15 cellular contexts compared by ENCODE assay signal in the genomic region with DNA sequence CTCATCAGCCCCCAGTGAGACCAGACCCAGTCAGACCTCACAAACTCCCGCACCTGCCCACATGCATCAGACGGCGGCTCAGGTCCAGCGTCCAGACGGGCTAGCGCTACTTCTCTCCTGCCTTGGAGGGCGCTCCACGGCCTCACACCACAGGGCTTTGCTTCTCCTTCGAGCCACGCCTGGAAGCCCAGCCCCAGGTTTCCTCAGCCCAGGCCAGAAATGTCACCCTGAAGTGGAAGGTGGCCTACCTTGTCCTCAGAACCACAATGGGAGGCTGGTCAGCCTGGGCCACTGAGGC. TPM values are rescaled to one million over a fixed set of nuclear protein-coding genes. Genes with fewer than 3 reads are reported as not detected.
DNase-seq lines count a peak whose midpoint lies in the region; ATAC-seq and TF ChIP-seq lines count a peak whose summit lies in the region.
"Had no signal": no experiment of that assay in that cellular context is flagged by ENCODE, and none has a peak within 500 bp of the region (broad histone marks: within the 10 kb centered on the region; RNA-seq: fewer than 3 reads in every experiment).

No MANE protein-coding gene starts in this region.

- peaks cover 24% of the 10 kb centered on the region for H3K4me1 Mint-ChIP-seq in mesothelial cell of epicardium

- no peak overlapping the region for H3K27ac Mint-ChIP-seq in mesothelial cell of epicardium
- H3K27ac Mint-ChIP-seq: activated CD4-positive, alpha-beta memory T cell treated with anti-CD3 and anti-CD28 coated beads, Interleukin-2, amount 10 ng/mL, durations not matched to agents 7 days and 5 days had no signal

- peaks cover 66% of the 10 kb centered on the region for H4K20me1 ChIP-seq in SK-N-SH (ENCODE audit: insufficient read depth)

- POLR2A ChIA-PET in SK-N-SH (lab: Yijun Ruan, JAX), result no interaction called here

- TF ChIP-seq CTCF in SK-N-SH (IDR thresholded peaks at IDR 0.05) (no peak), coronary artery (IDR thresholded peaks at IDR 0.05) (no peak), tibial artery (IDR thresholded peaks at IDR 0.05) (no peak), foreskin fibroblast (IDR thresholded peaks at IDR 0.05; ENCODE audit: low read depth, low read length) (no peak), mesothelial cell of epicardium (IDR thresholded peaks at IDR 0.05; ENCODE audit: unreplicated experiment) (no peak), omental fat pad (IDR thresholded peaks at IDR 0.05) (no peak)

- H3K9me2 ChIP-seq in SK-N-SH, result no peaks in the 10 kb centered on the region

- peaks cover 0 to 2% of the 10 kb centered on the region in 2 experiments for H3K36me3 ChIP-seq in SK-N-SH (replicated peaks in 1 of 2; ENCODE audit: control insufficient read depth in 1 of 2, insufficient read depth in 2 of 2, low read length in 1 of 2)
- H3K36me3 ChIP-seq in neuronal stem cell (replicated peaks in 1 of 2; ENCODE audit: control insufficient read depth in 2 of 2, insufficient read depth in 2 of 2, low read length in 2 of 2), result no peaks in the 10 kb centered on the region
- peaks cover 0 to 3% (median 0%) of the 10 kb centered on the region in 3 donors for H3K36me3 ChIP-seq in tibial artery

- H3K18ac ChIP-seq in neuronal stem cell (ENCODE audit: low read length), result no peak overlapping the region

- no peak overlapping the region for H3K4ac ChIP-seq in neuronal stem cell (ENCODE audit: low read length)

- no peak overlapping the region for H4K91ac ChIP-seq in neuronal stem cell (ENCODE audit: low read depth, low read length, poor library complexity)

- H3K4me2 ChIP-seq in SK-N-SH, result 0 out of 2 replicates have a peak overlapping the region, but pooled peaks have one; percentile 91
- no peak overlapping the region for H3K4me2 ChIP-seq in neuronal stem cell (ENCODE audit: insufficient read depth, low read length, poor library complexity, severe bottlenecking)

- H3K9ac ChIP-seq in SK-N-SH (no peak overlapping the region), neuronal stem cell (ENCODE audit: low read depth, low read length, poor library complexity) (no peak overlapping the region)

- H3K27me3 ChIP-seq in SK-N-SH (ENCODE audit: insufficient read depth), result no peaks in the 10 kb centered on the region
- H3K27me3 ChIP-seq in neuronal stem cell (ENCODE audit: control insufficient read depth in 3 of 3, insufficient read depth in 3 of 3, low read depth in 1 of 3, low read length in 3 of 3), result peaks cover 3 to 23% (median 12%) of the 10 kb centered on the region in 3 experiments
- no peaks in the 10 kb centered on the region for H3K27me3 ChIP-seq in tibial artery

- no peaks in the 10 kb centered on the region for H3K9me3 ChIP-seq in SK-N-SH
- no peaks in the 10 kb centered on the region for H3K9me3 ChIP-seq in neuronal stem cell (replicated peaks in 1 of 2; ENCODE audit: control insufficient read depth in 2 of 2, insufficient read depth in 1 of 2, low read depth in 1 of 2, low read length in 2 of 2)
- no peaks in the 10 kb centered on the region for H3K9me3 ChIP-seq in tibial artery

- no peak for DNase-seq in SK-N-SH
- no peak for DNase-seq in coronary artery (ENCODE audit: low spot score)
- no peak for DNase-seq in neuronal stem cell (ENCODE audit: low spot score)
- DNase-seq in tibial artery, result no peak
- DNase-seq in foreskin fibroblast, result no peak
- DNase-seq in mesothelial cell of epicardium (ENCODE audit: low spot score in 2 of 2, unreplicated experiment in 2 of 2), result no peak
- DNase-seq in omental fat pad (ENCODE audit: low spot score), result no peak
- DNase-seq: activated CD4-positive, alpha-beta memory T cell treated with anti-CD3 and anti-CD28 coated beads, Interleukin-2, amount 10 ng/mL, durations not matched to agents 7 days and 5 days; effector memory CD8-positive, alpha-beta T cell; NCI-H526; stimulated activated CD4-positive, alpha-beta T cell treated with anti-CD3 and anti-CD28 coated beads, Interleukin-4, amount 100 ng/mL, for 1 hour had no signal

- no peak overlapping the region for H3K14ac ChIP-seq in neuronal stem cell (ENCODE audit: low read length)

- H2BK5ac ChIP-seq in neuronal stem cell (ENCODE audit: low read length), result no peak overlapping the region

- no peak for ATAC-seq in SK-N-SH treated with all-trans-retinoic acid at 6 μM for 48 hours
- no peak for ATAC-seq in omental fat pad (ENCODE audit: low FRiP score)
- ATAC-seq: effector memory CD8-positive, alpha-beta T cell; naive thymus-derived CD8-positive, alpha-beta T cell; sciatic nerve had no signal

- H3K27ac ChIP-seq in SK-N-SH (ENCODE audit: low read depth in 2 of 2, low read length in 1 of 2) (no peak overlapping the region), coronary artery (peak overlapping the region; percentile 92 to 96), neuronal stem cell (replicated peaks; ENCODE audit: low read length) (no peak overlapping the region), tibial artery (peak overlapping the region; percentile 96)
- H3K27ac ChIP-seq: C4-2B had no signal

- TF ChIP-seq EP300 in SK-N-SH (IDR thresholded peaks at IDR 0.05; ENCODE audit: borderline replicate concordance in 1 of 2, low read depth in 1 of 2, low read length in 1 of 2), result no peak

- peaks cover 32 to 44% of the 10 kb centered on the region in 2 experiments; a peak in 3 of 4 replicates for H3K4me1 ChIP-seq in SK-N-SH (ENCODE audit: control insufficient read depth in 1 of 2, insufficient read depth in 2 of 2, low read depth in 1 of 2, low read length in 1 of 2)
- H3K4me1 ChIP-seq in neuronal stem cell (ENCODE audit: control insufficient read depth in 2 of 2, insufficient read depth in 1 of 2, low read depth in 1 of 2, low read length in 2 of 2), result peaks cover 12 to 22% of the 10 kb centered on the region in 2 donors
- H3K4me1 ChIP-seq in tibial artery, result peaks cover 19 to 79% (median 75%) of the 10 kb centered on the region in 4 donors

- no peak overlapping the region for H4K8ac ChIP-seq in neuronal stem cell (ENCODE audit: low read depth, low read length)

- peaks cover 76% of the 10 kb centered on the region for H3K79me2 ChIP-seq in SK-N-SH (ENCODE audit: insufficient read depth)

- H3F3A ChIP-seq in SK-N-SH (replicated peaks; ENCODE audit: insufficient read depth), result peaks cover 10% of the 10 kb centered on the region

- H2AK5ac ChIP-seq in neuronal stem cell (ENCODE audit: low read depth, low read length), result peak overlapping the region; percentile 53

- H2AFZ ChIP-seq in SK-N-SH (ENCODE audit: low read depth) (no peak overlapping the region), neuronal stem cell (ENCODE audit: low read length) (no peak overlapping the region)

- H2BK12ac ChIP-seq in neuronal stem cell (ENCODE audit: low read length), result no peak overlapping the region

- WGBS in SK-N-SH (ENCODE audit: low lambda C conversion rate), result 98% methylated on average over 9 of the region's 10 CpGs
- no CpG with 5 or more reads among the region's 10 CpGs for WGBS in neuronal stem cell (ENCODE audit: extremely low coverage in 2 of 2, insufficient read length in 2 of 2, insufficient replicate concordance in 1 of 2), 2 donors

- H3K36me3 Mint-ChIP-seq in mesothelial cell of epicardium, result no peaks in the 10 kb centered on the region
- H3K36me3 Mint-ChIP-seq: naive thymus-derived CD8-positive, alpha-beta T cell had no signal

- TF ChIP-seq RAD21 in SK-N-SH (IDR thresholded peaks at IDR 0.05; ENCODE audit: low read length), result no peak

- no peaks in the 10 kb centered on the region for H3K9me3 Mint-ChIP-seq in mesothelial cell of epicardium
- H3K9me3 Mint-ChIP-seq: activated CD4-positive, alpha-beta memory T cell treated with anti-CD3 and anti-CD28 coated beads, Interleukin-2, amount 10 ng/mL, durations not matched to agents 7 days and 5 days; effector memory CD8-positive, alpha-beta T cell; naive thymus-derived CD8-positive, alpha-beta T cell had no signal

- no peak overlapping the region for H3K4me3 ChIP-seq in SK-N-SH (ENCODE audit: low read depth in 2 of 2, low read length in 1 of 2)
- H3K4me3 ChIP-seq in coronary artery, result peak overlapping the region; percentile 98
- peak overlapping the region in 1 of 2 donors; percentile 19 for H3K4me3 ChIP-seq in neuronal stem cell (ENCODE audit: low read length in 2 of 2)
- H3K4me3 ChIP-seq in tibial artery, result peak overlapping the region in 1 of 2 donors; percentile 85
- no peak overlapping the region for H3K4me3 ChIP-seq in foreskin fibroblast (ENCODE audit: low read depth in 1 of 2, low read length in 2 of 2)

- H3K4me3 Mint-ChIP-seq in mesothelial cell of epicardium, result no peak overlapping the region

- H3K23ac ChIP-seq in neuronal stem cell (ENCODE audit: low read depth, low read length, poor library complexity), result no peak overlapping the region

- CTCF ChIA-PET in SK-N-SH (lab: Yijun Ruan, JAX), result interaction anchor here (4.2 to 4.3 kb wide), 2 partner anchors 29 to 124 kb away, joined by 29 to 37 read pairs; no protein-coding TSS in a partner anchor

- H3K27me3 Mint-ChIP-seq in mesothelial cell of epicardium (ENCODE audit: low read depth), result no peaks in the 10 kb centered on the region
- H3K27me3 Mint-ChIP-seq: activated CD4-positive, alpha-beta memory T cell treated with anti-CD3 and anti-CD28 coated beads, Interleukin-2, amount 10 ng/mL, durations not matched to agents 7 days and 5 days; effector memory CD8-positive, alpha-beta T cell had no signal

- H2BK15ac ChIP-seq in neuronal stem cell (ENCODE audit: low read length), result no peak overlapping the region

- no peak overlapping the region for H2BK120ac ChIP-seq in neuronal stem cell (ENCODE audit: low read depth, low read length)

- peaks cover 8% of the 10 kb centered on the region for H3K79me1 ChIP-seq in neuronal stem cell (ENCODE audit: low read depth, low read length)

- intact Hi-C loops in tibial artery (cut with DNase I; ENCODE audit: low total_unique reads), result no loop called here

TF ChIP-seq in SK-N-SH, 30 proteins besides CTCF, POLR2A, EP300 and RAD21 (continues in another document):
- TF ChIP-seq CHD2 (IDR thresholded peaks at IDR 0.05; ENCODE audit: low read length, partially characterized antibody) (no peak), ELF1 (IDR thresholded peaks at IDR 0.05) (no peak)

TF ChIP-seq in SK-N-SH treated with all-trans-retinoic acid at 6 μM for 48 hours, 23 proteins besides CTCF, POLR2A, EP300 and RAD21:
- TF ChIP-seq ISL1 (CRISPR knock-in tag; IDR thresholded peaks at IDR 0.05) (no peak), ZFP3 (CRISPR knock-in tag; IDR thresholded peaks at IDR 0.05) (no peak)

RNA-seq across cellular contexts. Expression of a gene that starts 2.8 kb away (rescaled TPM):
- polyA plus RNA-seq in SK-N-SH (2012; rRNA removed), result 18.4 and 22.1 TPM in 2 replicates
- 11.0 and 14.6 TPM in 2 replicates for polyA plus RNA-seq in SK-N-SH (2012; cell fraction: cytosol; rRNA removed)
- polyA plus RNA-seq in SK-N-SH (2012; cell fraction: nucleus; rRNA removed), result 32.2 and 32.4 TPM in 2 replicates
- polyA plus RNA-seq in neuronal stem cell (2013, experiment 1 of 2), result 4.9 TPM
- polyA plus RNA-seq in neuronal stem cell (2013, experiment 2 of 2), result 5.0 TPM
- 18.4 to 20.0 TPM (median 19.1 TPM) in 3 replicates for total RNA-seq in mesothelial cell of epicardium
- total RNA-seq in omental fat pad, result 10 to 100 TPM; 22.9 to 37.6 (median 24.8) TPM

RNA-seq across cellular contexts. Expression of a gene that starts 26.4 kb away (rescaled TPM):
- polyA plus RNA-seq in SK-N-SH (2012; rRNA removed), result 22.1 and 25.9 TPM in 2 replicates
- polyA plus RNA-seq in SK-N-SH (2012; cell fraction: cytosol; rRNA removed), result 14.6 and 21.9 TPM in 2 replicates
- 31.1 and 36.2 TPM in 2 replicates for polyA plus RNA-seq in SK-N-SH (2012; cell fraction: nucleus; rRNA removed)
- polyA plus RNA-seq in neuronal stem cell (2013, experiment 1 of 2), result 23.6 TPM
- 22.7 TPM for polyA plus RNA-seq in neuronal stem cell (2013, experiment 2 of 2)
- total RNA-seq in mesothelial cell of epicardium, result 34.2 to 35.3 TPM (median 34.5 TPM) in 3 replicates
- 10 to 100 TPM; 23.8 to 31.1 (median 28.4) TPM for total RNA-seq in omental fat pad

Comparison
In these comparisons a context has a peak if more than half of its experiments do, and no peak if none do; other contexts are left out.
1. H3K27ac ChIP-seq: peak in coronary artery (2 of 2) and tibial artery (2 of 2); none in SK-N-SH (0 of 2) and neuronal stem cell (single experiment).